Comparison of ENCODE assay signal across 17 cellular contexts in genomic region chr16:22346463-22346862, GRCh38. TPM values are rescaled to one million over a fixed set of nuclear protein-coding genes. Genes with fewer than 3 reads are reported as not detected.
DNase-seq lines count a peak whose midpoint lies in the region; ATAC-seq and TF ChIP-seq lines count a peak whose summit lies in the region.
"Had no signal": no experiment of that assay in that cellular context is flagged by ENCODE, and none has a peak within 500 bp of the region (broad histone marks: within the 10 kb centered on the region; RNA-seq: fewer than 3 reads in every experiment).

No MANE protein-coding gene starts in this region.

- no peak overlapping the region for H3K4me3 ChIP-seq in CD4-positive, CD25-positive, alpha-beta regulatory T cell (ENCODE audit: low read depth, low read length)
- no peak overlapping the region for H3K4me3 ChIP-seq in lung
- H3K4me3 ChIP-seq: BLaER1 treated with 17β-estradiol and CSF1 and Interleukin-3, amounts not matched to agents 10 nM and 100 nM; HAP-1 had no signal

- no peak for DNase-seq in CD4-positive, CD25-positive, alpha-beta regulatory T cell
- DNase-seq in MV-4-11 (lab: John Stamatoyannopoulos, UW) (peak; percentile 80), lung (ENCODE audit: low spot score) (no peak), germinal center (ENCODE audit: low spot score) (no peak), SIG-M5 (lab: John Stamatoyannopoulos, UW) (no peak), NCI-H2107 treated with DMSO at 0.1 percent for 48 hours (lab: John Stamatoyannopoulos, UW; ENCODE audit: unreplicated experiment) (no peak)
- no peak for DNase-seq in effector memory CD8-positive, alpha-beta T cell
- DNase-seq: activated effector memory CD4-positive, alpha-beta T cell treated with anti-CD3 and anti-CD28 coated beads, Interleukin-2, amount 50 U/mL, for 16 hours; NCI-H1694 treated with DMSO at 0.1 percent for 48 hours; NCI-H526 treated with DMSO at 0.1 percent for 48 hours had no signal

- peak overlapping the region; percentile 33 to 70 (median 42) for H3K27ac Mint-ChIP-seq in CD4-positive, CD25-positive, alpha-beta regulatory T cell
- peak overlapping the region; percentile 26 to 76 for H3K27ac Mint-ChIP-seq in effector memory CD8-positive, alpha-beta T cell
- H3K27ac Mint-ChIP-seq: progenitor cell of endocrine pancreas; T-helper 1 cell treated with Interleukin-12 subunit alpha and Interleukin-12 subunit beta and Interleukin-4 antibody, amounts not matched to agents 30 μg/mL and 1 μg/mL, for 36 hours had no signal

- ATAC-seq in CD4-positive, CD25-positive, alpha-beta regulatory T cell (ENCODE audit: low read depth in 2 of 2), result no peak
- no peak for ATAC-seq in effector memory CD8-positive, alpha-beta T cell (replicated peaks)
- peak; percentile 34 for ATAC-seq in lung (ENCODE audit: insufficient read depth, low FRiP score)
- ATAC-seq in GM21717 (IDR thresholded peaks at IDR 0.05; ENCODE audit: unreplicated experiment), result no peak
- ATAC-seq: foreskin keratinocyte had no signal

- peaks cover 61% of the 10 kb centered on the region for H3K36me3 ChIP-seq in CD4-positive, CD25-positive, alpha-beta regulatory T cell (ENCODE audit: control insufficient read depth, insufficient read depth, low read length)
- H3K36me3 ChIP-seq in lung (ENCODE audit: control insufficient read depth in 2 of 2, insufficient read depth in 2 of 2, low read length in 2 of 2), result peaks cover 11 to 14% of the 10 kb centered on the region in 2 donors

- H3K9me3 ChIP-seq in CD4-positive, CD25-positive, alpha-beta regulatory T cell (ENCODE audit: control insufficient read depth in 2 of 2, low read length in 2 of 2), result peaks cover 0 to under 1% of the 10 kb centered on the region in 2 experiments
- no peaks in the 10 kb centered on the region for H3K9me3 ChIP-seq in lung (ENCODE audit: control insufficient read depth in 2 of 2, insufficient read depth in 1 of 2, low read length in 1 of 2)
- H3K9me3 ChIP-seq: HAP-1 had no signal

- peaks cover 51% of the 10 kb centered on the region for H3K36me3 Mint-ChIP-seq in CD4-positive, CD25-positive, alpha-beta regulatory T cell
- peaks cover 48% of the 10 kb centered on the region for H3K36me3 Mint-ChIP-seq in effector memory CD8-positive, alpha-beta T cell (ENCODE audit: insufficient read depth)

- TF ChIP-seq CTCF in lung (IDR thresholded peaks at IDR 0.05; ENCODE audit: control extremely low read depth, extremely low read depth), result no peak

- H3K4me1 Mint-ChIP-seq in CD4-positive, CD25-positive, alpha-beta regulatory T cell, result peaks cover 23 to 33% (median 31%) of the 10 kb centered on the region in 4 donors
- peaks cover 1 to 4% of the 10 kb centered on the region in 2 donors for H3K4me1 Mint-ChIP-seq in effector memory CD8-positive, alpha-beta T cell (ENCODE audit: low read depth in 2 of 2)

- H3K4me3 Mint-ChIP-seq in CD4-positive, CD25-positive, alpha-beta regulatory T cell, result peak overlapping the region in 1 of 4 donors; percentile 23
- H3K4me3 Mint-ChIP-seq in effector memory CD8-positive, alpha-beta T cell, result no peak overlapping the region
- H3K4me3 Mint-ChIP-seq: T-helper 1 cell treated with Interleukin-12 subunit alpha and Interleukin-12 subunit beta and Interleukin-4 antibody, amounts not matched to agents 30 μg/mL and 1 μg/mL, for 36 hours had no signal

- H3K4me1 ChIP-seq in CD4-positive, CD25-positive, alpha-beta regulatory T cell (ENCODE audit: control insufficient read depth, insufficient read depth, low read length, poor library complexity, severe bottlenecking), result no peaks in the 10 kb centered on the region
- H3K4me1 ChIP-seq in lung (ENCODE audit: control insufficient read depth in 2 of 2, insufficient read depth in 2 of 2, low read length in 2 of 2), result peaks cover 0 to 3% of the 10 kb centered on the region in 2 donors
- H3K4me1 ChIP-seq: HAP-1 had no signal

- H3K27me3 Mint-ChIP-seq in CD4-positive, CD25-positive, alpha-beta regulatory T cell, result no peaks in the 10 kb centered on the region
- H3K27me3 Mint-ChIP-seq in effector memory CD8-positive, alpha-beta T cell, result no peaks in the 10 kb centered on the region
- H3K27me3 Mint-ChIP-seq: progenitor cell of endocrine pancreas had no signal

- H3K9me3 Mint-ChIP-seq in CD4-positive, CD25-positive, alpha-beta regulatory T cell, result peaks cover 0 to 2% (median 0%) of the 10 kb centered on the region in 7 donors
- H3K9me3 Mint-ChIP-seq in effector memory CD8-positive, alpha-beta T cell, result no peaks in the 10 kb centered on the region
- H3K9me3 Mint-ChIP-seq: T-helper 1 cell treated with Interleukin-12 subunit alpha and Interleukin-12 subunit beta and Interleukin-4 antibody, amounts not matched to agents 30 μg/mL and 1 μg/mL, for 36 hours had no signal

- 54 to 62% methylated on average over 8 of the region's 8 CpGs for WGBS in lung, 2 donors

- H3K27ac ChIP-seq in CD4-positive, CD25-positive, alpha-beta regulatory T cell (ENCODE audit: insufficient read depth, low read length, poor library complexity, severe bottlenecking), result peak overlapping the region; percentile 14
- no peak overlapping the region for H3K27ac ChIP-seq in lung (ENCODE audit: low read depth in 1 of 2, low read length in 1 of 2)
- H3K27ac ChIP-seq: BLaER1 treated with 17β-estradiol and CSF1 and Interleukin-3, amounts not matched to agents 10 nM and 100 nM; KMS-11 had no signal

- no peaks in the 10 kb centered on the region for H3K27me3 ChIP-seq in CD4-positive, CD25-positive, alpha-beta regulatory T cell (ENCODE audit: control insufficient read depth, insufficient read depth, low read length)
- H3K27me3 ChIP-seq in lung (ENCODE audit: control insufficient read depth, insufficient read depth), result no peaks in the 10 kb centered on the region
- H3K27me3 ChIP-seq: BLaER1 treated with 17β-estradiol and CSF1 and Interleukin-3, amounts not matched to agents 10 nM and 100 nM; foreskin keratinocyte had no signal

RNA-seq across cellular contexts. Expression of gene CDR2, which starts 28.0 kb away (rescaled TPM):
- 90.2 TPM for total RNA-seq in CD4-positive, CD25-positive, alpha-beta regulatory T cell
- 10 to 100 TPM; 64.7 to 82.1 (median 74.3) TPM for polyA plus RNA-seq in CD4-positive, CD25-positive, alpha-beta regulatory T cell
- total RNA-seq in lung, result 10 to 100 TPM; 14.8 to 27.0 TPM
- 10 to 100 TPM; 11.3 to 13.1 TPM for polyA plus RNA-seq in lung

RNA-seq across cellular contexts. Expression of gene POLR3E, which starts 49.3 kb away (rescaled TPM):
- total RNA-seq in CD4-positive, CD25-positive, alpha-beta regulatory T cell, result 249 TPM
- 10 to 100 TPM; 10.2 to 16.3 (median 14.6) TPM for polyA plus RNA-seq in CD4-positive, CD25-positive, alpha-beta regulatory T cell
- 10 to 100 TPM; 44.0 to 44.3 TPM for total RNA-seq in lung
- 10 to 100 TPM; 23.2 to 24.1 TPM for polyA plus RNA-seq in lung
